1 cellular context compared by ENCODE assay signal in genomic region chr6:98947411-98948292, GRCh38.
A peak's percentile ranks its signal among the peaks of the same experiment; 100 is the strongest.
TF ChIP-seq lines count a peak whose summit lies in the region.

Gene FBXL4 (minus strand): TSS chr6:98947946. CDS start chr6:98926988, 20,958 bp downstream.

TF ChIP-seq in HepG2, 621 proteins besides CTCF, POLR2A, EP300 and RAD21 (continued from another document and continues in another):
- TF ChIP-seq, protein P1, sequence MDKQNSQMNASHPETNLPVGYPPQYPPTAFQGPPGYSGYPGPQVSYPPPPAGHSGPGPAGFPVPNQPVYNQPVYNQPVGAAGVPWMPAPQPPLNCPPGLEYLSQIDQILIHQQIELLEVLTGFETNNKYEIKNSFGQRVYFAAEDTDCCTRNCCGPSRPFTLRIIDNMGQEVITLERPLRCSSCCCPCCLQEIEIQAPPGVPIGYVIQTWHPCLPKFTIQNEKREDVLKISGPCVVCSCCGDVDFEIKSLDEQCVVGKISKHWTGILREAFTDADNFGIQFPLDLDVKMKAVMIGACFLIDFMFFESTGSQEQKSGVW (CRISPR knock-in tag; IDR thresholded peaks at IDR 0.05; ENCODE audit: borderline replicate concordance): no peak
- TF ChIP-seq PRPF4 (IDR thresholded peaks at IDR 0.05; ENCODE audit: low read depth, low read length, poor library complexity, severe bottlenecking) (no peak), CEBPB (IDR thresholded peaks at IDR 0.05; ENCODE audit: borderline replicate concordance, low read depth, low read length) (no peak), ZNF501 (CRISPR knock-in tag; IDR thresholded peaks at IDR 0.05) (peak; percentile 11; the same call in 1 of the 2 replicates), ZNF138 (CRISPR knock-in tag; IDR thresholded peaks at IDR 0.05; ENCODE audit: low read depth) (no peak), KDM4B (CRISPR knock-in tag; IDR thresholded peaks at IDR 0.05) (no peak), ZKSCAN5 (CRISPR knock-in tag; IDR thresholded peaks at IDR 0.05) (no peak), ZNF44 (CRISPR knock-in tag; IDR thresholded peaks at IDR 0.05) (no peak), ZNF260 (CRISPR knock-in tag; IDR thresholded peaks at IDR 0.05; ENCODE audit: borderline replicate concordance, low read depth) (no peak), MAZ (IDR thresholded peaks at IDR 0.05; ENCODE audit: borderline replicate concordance, low read depth, low read length) (no peak), MAZ (CRISPR knock-in tag; IDR thresholded peaks at IDR 0.05; ENCODE audit: low read depth) (peak; percentile 80), SRSF4 (IDR thresholded peaks at IDR 0.05; ENCODE audit: low read depth, low read length, poor library complexity, severe bottlenecking) (no peak), REXO4 (CRISPR knock-in tag; IDR thresholded peaks at IDR 0.05; ENCODE audit: borderline replicate concordance) (0 out of 2 replicates have a peak, but pooled peaks have one; percentile 45), CBX2 (IDR thresholded peaks at IDR 0.05; ENCODE audit: low read depth, low read length) (no peak), CBX2 (CRISPR knock-in tag; IDR thresholded peaks at IDR 0.05; ENCODE audit: low read depth) (no peak), NPAS2 (CRISPR knock-in tag; IDR thresholded peaks at IDR 0.05; ENCODE audit: borderline replicate concordance) (no peak), ZNF775 (CRISPR knock-in tag; IDR thresholded peaks at IDR 0.05; ENCODE audit: borderline replicate concordance) (no peak), KMT2A (CRISPR knock-in tag; IDR thresholded peaks at IDR 0.05) (0 out of 2 replicates have a peak, but pooled peaks have one; percentile 24), NFKBIZ (CRISPR knock-in tag; IDR thresholded peaks at IDR 0.05) (no peak), PPARG (CRISPR knock-in tag; conservative IDR thresholded peaks at IDR 0.05) (no peak), AKNA (CRISPR knock-in tag; IDR thresholded peaks at IDR 0.05; ENCODE audit: borderline replicate concordance) (peak; percentile 36; the same call in 1 of the 2 replicates), TBL1XR1 (IDR thresholded peaks at IDR 0.05; ENCODE audit: borderline replicate concordance, low read length, partially characterized antibody) (no peak), ZNF709 (CRISPR knock-in tag; IDR thresholded peaks at IDR 0.05) (peak; percentile 58; the same call in 1 of the 2 replicates), ZNF788 (CRISPR knock-in tag; IDR thresholded peaks at IDR 0.05; ENCODE audit: borderline replicate concordance) (peak; percentile 18; the same call in 1 of the 2 replicates), ZNF552 (CRISPR knock-in tag; IDR thresholded peaks at IDR 0.05; ENCODE audit: borderline replicate concordance) (peak; percentile 9; the same call in 1 of the 2 replicates), NCOR1 (IDR thresholded peaks at IDR 0.05; ENCODE audit: borderline replicate concordance, low read length) (no peak), ZNF891 (CRISPR knock-in tag; IDR thresholded peaks at IDR 0.05) (no peak), ZNF251 (CRISPR knock-in tag; IDR thresholded peaks at IDR 0.05) (no peak), ZBTB7B (CRISPR knock-in tag; IDR thresholded peaks at IDR 0.05) (no peak), ZNF225 (CRISPR knock-in tag; IDR thresholded peaks at IDR 0.05) (no peak), GTF3A (CRISPR knock-in tag; conservative IDR thresholded peaks at IDR 0.05) (no peak), ZNF329 (CRISPR knock-in tag; IDR thresholded peaks at IDR 0.05; ENCODE audit: low read depth) (no peak), ZNF839 (CRISPR knock-in tag; IDR thresholded peaks at IDR 0.05; ENCODE audit: borderline replicate concordance) (no peak), MAX (IDR thresholded peaks at IDR 0.05) (peak; percentile 85), IKZF5 (CRISPR knock-in tag; IDR thresholded peaks at IDR 0.05) (no peak), HOXD1 (CRISPR knock-in tag; IDR thresholded peaks at IDR 0.05) (no peak), ZFP90 (CRISPR knock-in tag; IDR thresholded peaks at IDR 0.05; ENCODE audit: borderline replicate concordance) (peak; percentile 76; the same call in 1 of the 2 replicates), HOXA5 (CRISPR knock-in tag; IDR thresholded peaks at IDR 0.05) (peak; percentile 68)
- TF ChIP-seq, protein P2, sequence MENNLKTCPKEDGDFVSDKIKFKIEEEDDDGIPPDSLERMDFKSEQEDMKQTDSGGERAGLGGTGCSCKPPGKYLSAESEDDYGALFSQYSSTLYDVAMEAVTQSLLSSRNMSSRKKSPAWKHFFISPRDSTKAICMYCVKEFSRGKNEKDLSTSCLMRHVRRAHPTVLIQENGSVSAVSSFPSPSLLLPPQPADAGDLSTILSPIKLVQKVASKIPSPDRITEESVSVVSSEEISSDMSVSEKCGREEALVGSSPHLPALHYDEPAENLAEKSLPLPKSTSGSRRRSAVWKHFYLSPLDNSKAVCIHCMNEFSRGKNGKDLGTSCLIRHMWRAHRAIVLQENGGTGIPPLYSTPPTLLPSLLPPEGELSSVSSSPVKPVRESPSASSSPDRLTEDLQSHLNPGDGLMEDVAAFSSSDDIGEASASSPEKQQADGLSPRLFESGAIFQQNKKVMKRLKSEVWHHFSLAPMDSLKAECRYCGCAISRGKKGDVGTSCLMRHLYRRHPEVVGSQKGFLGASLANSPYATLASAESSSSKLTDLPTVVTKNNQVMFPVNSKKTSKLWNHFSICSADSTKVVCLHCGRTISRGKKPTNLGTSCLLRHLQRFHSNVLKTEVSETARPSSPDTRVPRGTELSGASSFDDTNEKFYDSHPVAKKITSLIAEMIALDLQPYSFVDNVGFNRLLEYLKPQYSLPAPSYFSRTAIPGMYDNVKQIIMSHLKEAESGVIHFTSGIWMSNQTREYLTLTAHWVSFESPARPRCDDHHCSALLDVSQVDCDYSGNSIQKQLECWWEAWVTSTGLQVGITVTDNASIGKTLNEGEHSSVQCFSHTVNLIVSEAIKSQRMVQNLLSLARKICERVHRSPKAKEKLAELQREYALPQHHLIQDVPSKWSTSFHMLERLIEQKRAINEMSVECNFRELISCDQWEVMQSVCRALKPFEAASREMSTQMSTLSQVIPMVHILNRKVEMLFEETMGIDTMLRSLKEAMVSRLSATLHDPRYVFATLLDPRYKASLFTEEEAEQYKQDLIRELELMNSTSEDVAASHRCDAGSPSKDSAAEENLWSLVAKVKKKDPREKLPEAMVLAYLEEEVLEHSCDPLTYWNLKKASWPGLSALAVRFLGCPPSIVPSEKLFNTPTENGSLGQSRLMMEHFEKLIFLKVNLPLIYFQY (CRISPR knock-in tag; IDR thresholded peaks at IDR 0.05; ENCODE audit: borderline replicate concordance): peak; percentile 69; the same call in 1 of the 2 replicates
- TF ChIP-seq, protein P3, sequence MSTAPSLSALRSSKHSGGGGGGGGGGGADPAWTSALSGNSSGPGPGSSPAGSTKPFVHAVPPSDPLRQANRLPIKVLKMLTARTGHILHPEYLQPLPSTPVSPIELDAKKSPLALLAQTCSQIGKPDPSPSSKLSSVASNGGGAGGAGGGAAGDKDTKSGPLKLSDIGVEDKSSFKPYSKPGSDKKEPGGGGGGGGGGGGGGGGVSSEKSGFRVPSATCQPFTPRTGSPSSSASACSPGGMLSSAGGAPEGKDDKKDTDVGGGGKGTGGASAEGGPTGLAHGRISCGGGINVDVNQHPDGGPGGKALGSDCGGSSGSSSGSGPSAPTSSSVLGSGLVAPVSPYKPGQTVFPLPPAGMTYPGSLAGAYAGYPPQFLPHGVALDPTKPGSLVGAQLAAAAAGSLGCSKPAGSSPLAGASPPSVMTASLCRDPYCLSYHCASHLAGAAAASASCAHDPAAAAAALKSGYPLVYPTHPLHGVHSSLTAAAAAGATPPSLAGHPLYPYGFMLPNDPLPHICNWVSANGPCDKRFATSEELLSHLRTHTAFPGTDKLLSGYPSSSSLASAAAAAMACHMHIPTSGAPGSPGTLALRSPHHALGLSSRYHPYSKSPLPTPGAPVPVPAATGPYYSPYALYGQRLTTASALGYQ (CRISPR knock-in tag; IDR thresholded peaks at IDR 0.05): 0 out of 2 replicates have a peak, but pooled peaks have one; percentile 62
- TF ChIP-seq, protein P4, sequence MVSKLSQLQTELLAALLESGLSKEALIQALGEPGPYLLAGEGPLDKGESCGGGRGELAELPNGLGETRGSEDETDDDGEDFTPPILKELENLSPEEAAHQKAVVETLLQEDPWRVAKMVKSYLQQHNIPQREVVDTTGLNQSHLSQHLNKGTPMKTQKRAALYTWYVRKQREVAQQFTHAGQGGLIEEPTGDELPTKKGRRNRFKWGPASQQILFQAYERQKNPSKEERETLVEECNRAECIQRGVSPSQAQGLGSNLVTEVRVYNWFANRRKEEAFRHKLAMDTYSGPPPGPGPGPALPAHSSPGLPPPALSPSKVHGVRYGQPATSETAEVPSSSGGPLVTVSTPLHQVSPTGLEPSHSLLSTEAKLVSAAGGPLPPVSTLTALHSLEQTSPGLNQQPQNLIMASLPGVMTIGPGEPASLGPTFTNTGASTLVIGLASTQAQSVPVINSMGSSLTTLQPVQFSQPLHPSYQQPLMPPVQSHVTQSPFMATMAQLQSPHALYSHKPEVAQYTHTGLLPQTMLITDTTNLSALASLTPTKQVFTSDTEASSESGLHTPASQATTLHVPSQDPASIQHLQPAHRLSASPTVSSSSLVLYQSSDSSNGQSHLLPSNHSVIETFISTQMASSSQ (IDR thresholded peaks at IDR 0.05; ENCODE audit: low read depth): no peak
- TF ChIP-seq, protein P4 (CRISPR knock-in tag; IDR thresholded peaks at IDR 0.05; ENCODE audit: borderline replicate concordance): no peak
- TF ChIP-seq, protein P5, sequence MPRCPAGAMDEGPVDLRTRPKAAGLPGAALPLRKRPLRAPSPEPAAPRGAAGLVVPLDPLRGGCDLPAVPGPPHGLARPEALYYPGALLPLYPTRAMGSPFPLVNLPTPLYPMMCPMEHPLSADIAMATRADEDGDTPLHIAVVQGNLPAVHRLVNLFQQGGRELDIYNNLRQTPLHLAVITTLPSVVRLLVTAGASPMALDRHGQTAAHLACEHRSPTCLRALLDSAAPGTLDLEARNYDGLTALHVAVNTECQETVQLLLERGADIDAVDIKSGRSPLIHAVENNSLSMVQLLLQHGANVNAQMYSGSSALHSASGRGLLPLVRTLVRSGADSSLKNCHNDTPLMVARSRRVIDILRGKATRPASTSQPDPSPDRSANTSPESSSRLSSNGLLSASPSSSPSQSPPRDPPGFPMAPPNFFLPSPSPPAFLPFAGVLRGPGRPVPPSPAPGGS (CRISPR knock-in tag; IDR thresholded peaks at IDR 0.05): 0 out of 2 replicates have a peak, but pooled peaks have one; percentile 6
